In genomic region chr7:67302113-67303039, GRCh38 we compare ENCODE assay signal across 7 cellular contexts.
DNase-seq lines count a peak whose midpoint lies in the region; ATAC-seq and TF ChIP-seq lines count a peak whose summit lies in the region.

No MANE protein-coding gene starts in this region.

- no peaks in the 10 kb centered on the region for H3K36me3 ChIP-seq in hepatocyte (replicated peaks; ENCODE audit: insufficient read depth, low read depth)

- H4K20me1 ChIP-seq in hepatocyte (ENCODE audit: insufficient read depth, poor library complexity, severe bottlenecking): peaks cover 2% of the 10 kb centered on the region

- H3K9me3 ChIP-seq in hepatocyte (ENCODE audit: low read depth): no peaks in the 10 kb centered on the region

- in situ Hi-C loops in astrocyte of the cerebellum (cut with HindIII; ENCODE audit: low sequenced_read_pairs): no loop called here

- H3K9me2 ChIP-seq in hepatocyte (replicated peaks; ENCODE audit: insufficient read depth): no peaks in the 10 kb centered on the region

- TF ChIP-seq CTCF in astrocyte of the cerebellum (IDR thresholded peaks at IDR 0.05; ENCODE audit: low read depth, low read length, missing control alignments) (peak; percentile 23), hepatocyte (IDR thresholded peaks at IDR 0.05; ENCODE audit: poor library complexity) (peak; percentile 36)

- peak overlapping the region; percentile 77 for H3K4me2 ChIP-seq in hepatocyte

- peak overlapping the region; percentile 93 for H3K27ac ChIP-seq in hepatocyte

- no peaks in the 10 kb centered on the region for H3K27me3 ChIP-seq in hepatocyte

- peak overlapping the region; percentile 79 for H2AFZ ChIP-seq in hepatocyte

- H3K4me3 ChIP-seq in astrocyte of the cerebellum (ENCODE audit: low read depth, low read length) (peak overlapping the region; percentile 86), hepatocyte (peak overlapping the region; percentile 90)

- peaks cover 39% of the 10 kb centered on the region for H3K79me2 ChIP-seq in hepatocyte

- 1% methylated on average over 71 of the region's 83 CpGs for WGBS in hepatocyte (ENCODE audit: low lambda C conversion rate, missing lambda C conversion rate)

- DNase-seq in NCI-H187 treated with DMSO at 0.1 percent for 48 hours (lab: John Stamatoyannopoulos, UW) (peak; percentile 88), T-helper 22 cell (ENCODE audit: low read depth) (peak; percentile 95), astrocyte of the cerebellum (ENCODE audit: low read depth) (peak; percentile 99), hepatocyte (ENCODE audit: low spot score) (peak; percentile 99), renal cortical epithelial cell (ENCODE audit: low read depth) (peak; percentile 98)

- peak; percentile 87 for ATAC-seq in GM18499 (IDR thresholded peaks at IDR 0.05; ENCODE audit: insufficient read depth, unreplicated experiment)
- peak; percentile 87 for ATAC-seq in HG02943 (IDR thresholded peaks at IDR 0.05; ENCODE audit: low read depth, unreplicated experiment)

- peaks cover 6% of the 10 kb centered on the region for H3K4me1 ChIP-seq in hepatocyte (ENCODE audit: insufficient read depth)

Comparison
In these comparisons a context has a peak if more than half of its experiments do, and no peak if none do; other contexts are left out.
1. Peak in every context shown above with its lines: DNase-seq, ATAC-seq, H3K4me3 ChIP-seq and H3K27ac ChIP-seq.